ENCODE assay signal across 1 cellular context in genomic region chr2:85216927-85217326, GRCh38.
TF ChIP-seq lines count a peak whose summit lies in the region.

No MANE protein-coding gene starts in this region.

TF ChIP-seq in GM23338, 12 proteins besides CTCF, POLR2A, EP300 and RAD21 (continued from another document):
- no peak for TF ChIP-seq REST (IDR thresholded peaks at IDR 0.05; ENCODE audit: unreplicated experiment)
- no peak for TF ChIP-seq ZNF331 (CRISPR knock-in tag; IDR thresholded peaks at IDR 0.05; ENCODE audit: low read depth)
- TF ChIP-seq STAT1 (IDR thresholded peaks at IDR 0.05; ENCODE audit: unreplicated experiment): no peak
